Comparison of ENCODE assay signal across 13 cellular contexts in the genomic region with DNA sequence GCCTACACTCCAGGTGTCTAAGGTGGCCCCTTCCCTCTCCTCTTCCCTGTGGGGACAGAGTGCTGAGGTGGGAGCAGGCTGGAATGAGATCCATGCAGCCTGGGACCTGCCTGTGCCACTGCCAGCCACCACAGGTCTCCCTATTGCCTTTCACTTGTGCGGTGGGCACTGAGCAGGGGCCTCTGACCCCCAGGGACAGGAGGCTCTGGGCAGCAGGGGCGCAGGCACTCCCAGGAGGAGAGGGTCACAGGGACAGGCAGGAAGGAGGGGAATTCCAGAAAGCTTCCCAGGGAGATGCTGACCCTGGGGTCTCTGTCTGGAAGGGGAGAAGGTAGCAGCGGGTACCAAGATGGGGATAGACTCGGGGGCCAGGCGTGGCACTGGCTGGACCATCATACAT.
DNase-seq lines count a peak whose midpoint lies in the region; ATAC-seq and TF ChIP-seq lines count a peak whose summit lies in the region.
"Had no signal": no experiment of that assay in that cellular context is flagged by ENCODE, and none has a peak within 500 bp of the region (broad histone marks: within the 10 kb centered on the region; RNA-seq: fewer than 3 reads in every experiment).

No MANE protein-coding gene starts in this region.

- ATAC-seq in activated CD8-positive, alpha-beta memory T cell treated with anti-CD3 and anti-CD28 coated beads, Interleukin-2, amount 10 ng/mL, durations not matched to agents 7 days and 5 days, result no peak
- ATAC-seq in GM21529 (IDR thresholded peaks at IDR 0.05; ENCODE audit: unreplicated experiment), result no peak
- no peak for ATAC-seq in HG02642 (IDR thresholded peaks at IDR 0.05; ENCODE audit: poor library complexity, unreplicated experiment)
- ATAC-seq: CD8-positive, alpha-beta T cell had no signal

- H3K4ac ChIP-seq in neuronal stem cell (ENCODE audit: low read length), result no peak overlapping the region

- H4K8ac ChIP-seq in neuronal stem cell (ENCODE audit: low read depth, low read length), result no peak overlapping the region

- H3K4me1 Mint-ChIP-seq in activated CD8-positive, alpha-beta memory T cell treated with anti-CD3 and anti-CD28 coated beads, Interleukin-2, amount 10 ng/mL, durations not matched to agents 7 days and 5 days, result no peaks in the 10 kb centered on the region
- H3K4me1 Mint-ChIP-seq: CD14-positive monocyte had no signal

- no peak overlapping the region for H3K23ac ChIP-seq in neuronal stem cell (ENCODE audit: low read depth, low read length, poor library complexity)

- no peak overlapping the region for H2BK120ac ChIP-seq in neuronal stem cell (ENCODE audit: low read depth, low read length)

- H3K27ac Mint-ChIP-seq in activated CD8-positive, alpha-beta memory T cell treated with anti-CD3 and anti-CD28 coated beads, Interleukin-2, amount 10 ng/mL, durations not matched to agents 7 days and 5 days, result no peak overlapping the region
- H3K27ac Mint-ChIP-seq: CD14-positive monocyte; CD8-positive, alpha-beta T cell had no signal

- H3K4me1 ChIP-seq in esophagus squamous epithelium (peaks cover 7 to 45% (median 20%) of the 10 kb centered on the region in 3 donors), neuronal stem cell (ENCODE audit: control insufficient read depth in 2 of 2, insufficient read depth in 1 of 2, low read depth in 1 of 2, low read length in 2 of 2) (peaks cover 0 to 3% of the 10 kb centered on the region in 2 donors), vagina (no peaks in the 10 kb centered on the region)

- no peak overlapping the region for H4K91ac ChIP-seq in neuronal stem cell (ENCODE audit: low read depth, low read length, poor library complexity)

- H3K4me2 ChIP-seq in neuronal stem cell (ENCODE audit: insufficient read depth, low read length, poor library complexity, severe bottlenecking), result no peak overlapping the region

- H2AK5ac ChIP-seq in neuronal stem cell (ENCODE audit: low read depth, low read length), result peak overlapping the region; percentile 23

- no peaks in the 10 kb centered on the region for H3K79me1 ChIP-seq in neuronal stem cell (ENCODE audit: low read depth, low read length)

- H3K14ac ChIP-seq in neuronal stem cell (ENCODE audit: low read length), result no peak overlapping the region

- H3K27me3 Mint-ChIP-seq in activated CD8-positive, alpha-beta memory T cell treated with anti-CD3 and anti-CD28 coated beads, Interleukin-2, amount 10 ng/mL, durations not matched to agents 7 days and 5 days, result peaks cover 5% of the 10 kb centered on the region

- H3K36me3 ChIP-seq in esophagus squamous epithelium (no peaks in the 10 kb centered on the region), neuronal stem cell (replicated peaks in 1 of 2; ENCODE audit: control insufficient read depth in 2 of 2, insufficient read depth in 2 of 2, low read length in 2 of 2) (no peaks in the 10 kb centered on the region), vagina (no peaks in the 10 kb centered on the region)

- H3K4me3 Mint-ChIP-seq in activated CD8-positive, alpha-beta memory T cell treated with anti-CD3 and anti-CD28 coated beads, Interleukin-2, amount 10 ng/mL, durations not matched to agents 7 days and 5 days, result no peak overlapping the region
- H3K4me3 Mint-ChIP-seq: CD14-positive monocyte; CD8-positive, alpha-beta T cell had no signal

- no peak overlapping the region for H2BK12ac ChIP-seq in neuronal stem cell (ENCODE audit: low read length)

- peak; percentile 23 for DNase-seq in activated CD8-positive, alpha-beta memory T cell treated with anti-CD3 and anti-CD28 coated beads, Interleukin-2, amount 10 ng/mL, durations not matched to agents 7 days and 5 days
- no peak for DNase-seq in activated CD8-positive, alpha-beta memory T cell treated with anti-CD3 and anti-CD28 coated beads for 24 hours
- DNase-seq in esophagus squamous epithelium (lab: John Stamatoyannopoulos, UW) (no peak), neuronal stem cell (ENCODE audit: low spot score) (no peak), vagina (ENCODE audit: extremely low spot score in 2 of 2) (no peak), NK-92 (lab: John Stamatoyannopoulos, UW; ENCODE audit: unreplicated experiment) (no peak)
- DNase-seq: COR-L47, GF-D8 had no signal

- TF ChIP-seq POLR2A in esophagus squamous epithelium (IDR thresholded peaks at IDR 0.05) (no peak), vagina (IDR thresholded peaks at IDR 0.05) (no peak)

- no peak overlapping the region for H2BK15ac ChIP-seq in neuronal stem cell (ENCODE audit: low read length)

- no peaks in the 10 kb centered on the region for H3K36me3 Mint-ChIP-seq in activated CD8-positive, alpha-beta memory T cell treated with anti-CD3 and anti-CD28 coated beads, Interleukin-2, amount 10 ng/mL, durations not matched to agents 7 days and 5 days
- H3K36me3 Mint-ChIP-seq: CD14-positive monocyte; CD8-positive, alpha-beta T cell had no signal

- H3K9ac ChIP-seq in neuronal stem cell (ENCODE audit: low read depth, low read length, poor library complexity), result peak overlapping the region; percentile 2

- H2BK5ac ChIP-seq in neuronal stem cell (ENCODE audit: low read length), result no peak overlapping the region

- 89% methylated on average over 3 of the region's 5 CpGs; no CpG with 5 or more reads in 1 of the 2 donors for WGBS in esophagus squamous epithelium, 2 donors
- no CpG with 5 or more reads among the region's 5 CpGs for WGBS in neuronal stem cell (ENCODE audit: extremely low coverage in 2 of 2, insufficient read length in 2 of 2, insufficient replicate concordance in 1 of 2), 2 donors

- no peak overlapping the region for H2AFZ ChIP-seq in neuronal stem cell (ENCODE audit: low read length)

- H3K9me3 Mint-ChIP-seq in activated CD8-positive, alpha-beta memory T cell treated with anti-CD3 and anti-CD28 coated beads, Interleukin-2, amount 10 ng/mL, durations not matched to agents 7 days and 5 days (ENCODE audit: low read depth), result no peaks in the 10 kb centered on the region
- H3K9me3 Mint-ChIP-seq: CD14-positive monocyte; CD8-positive, alpha-beta T cell had no signal

- H3K27ac ChIP-seq in esophagus squamous epithelium (peak overlapping the region; percentile 49 to 67 (median 64)), neuronal stem cell (replicated peaks; ENCODE audit: low read length) (no peak overlapping the region), vagina (peak overlapping the region; percentile 3)
- H3K27ac ChIP-seq: 22Rv1 had no signal

- H3K18ac ChIP-seq in neuronal stem cell (ENCODE audit: low read length), result peak overlapping the region; percentile 23

- intact Hi-C loops in esophagus squamous epithelium (cut with DNase I) (no loop called here), vagina (cut with DNase I) (no loop called here)

- TF ChIP-seq CTCF in esophagus squamous epithelium (IDR thresholded peaks at IDR 0.05), result no peak
- no peak for TF ChIP-seq CTCF in vagina (IDR thresholded peaks at IDR 0.05)

- no peak overlapping the region for H3K4me3 ChIP-seq in esophagus squamous epithelium
- H3K4me3 ChIP-seq in neuronal stem cell (ENCODE audit: low read length in 2 of 2), result no peak overlapping the region
- H3K4me3 ChIP-seq in vagina, result no peak overlapping the region

- CTCF ChIA-PET in activated CD8-positive, alpha-beta memory T cell treated with anti-CD3 and anti-CD28 coated beads, Interleukin-2, amount 10 ng/mL, durations not matched to agents 7 days and 5 days (lab: Charles Lee), result no interaction called here

- no peaks in the 10 kb centered on the region for H3K9me3 ChIP-seq in esophagus squamous epithelium
- no peaks in the 10 kb centered on the region for H3K9me3 ChIP-seq in neuronal stem cell (replicated peaks in 1 of 2; ENCODE audit: control insufficient read depth in 2 of 2, insufficient read depth in 1 of 2, low read depth in 1 of 2, low read length in 2 of 2)
- H3K9me3 ChIP-seq in vagina, result no peaks in the 10 kb centered on the region

- H3K27me3 ChIP-seq in esophagus squamous epithelium (peaks cover 0 to 9% (median 0%) of the 10 kb centered on the region in 4 donors), neuronal stem cell (ENCODE audit: control insufficient read depth in 3 of 3, insufficient read depth in 3 of 3, low read depth in 1 of 3, low read length in 3 of 3) (peaks cover 0 to 23% (median 0%) of the 10 kb centered on the region in 3 experiments), vagina (no peaks in the 10 kb centered on the region)
